32 cellular contexts compared by ENCODE assay signal in the genomic region with DNA sequence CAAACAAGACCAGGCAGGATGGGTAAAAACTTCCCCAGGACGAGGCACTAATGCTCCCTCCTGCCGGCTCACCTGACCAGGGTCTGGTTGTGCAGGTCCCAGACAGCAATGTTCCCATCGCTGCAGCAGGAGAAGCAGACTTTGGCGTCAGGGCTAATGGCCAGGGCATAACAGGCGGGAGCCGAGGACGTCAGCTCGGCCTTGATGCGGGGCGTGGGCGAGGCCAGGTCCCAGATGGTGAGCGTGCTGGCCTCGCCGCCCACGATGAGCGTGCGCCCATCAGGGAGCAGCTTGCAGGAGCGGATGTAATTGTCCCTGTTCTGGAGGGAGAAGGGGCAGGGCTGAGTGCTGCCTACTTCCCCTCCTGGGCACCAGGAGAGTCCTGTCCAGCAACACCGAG. TPM values are rescaled to one million over a fixed set of nuclear protein-coding genes. Genes with fewer than 3 reads are reported as not detected.
DNase-seq lines count a peak whose midpoint lies in the region; ATAC-seq and TF ChIP-seq lines count a peak whose summit lies in the region.
"Had no signal": no experiment of that assay in that cellular context is flagged by ENCODE, and none has a peak within 500 bp of the region (broad histone marks: within the 10 kb centered on the region; RNA-seq: fewer than 3 reads in every experiment).

No MANE protein-coding gene starts in this region.

- H3K9me3 Mint-ChIP-seq in activated naive CD4-positive, alpha-beta T cell treated with anti-CD3 and anti-CD28 coated beads, Interleukin-2, amount 10 ng/mL, durations not matched to agents 7 days and 5 days = no peaks in the 10 kb centered on the region
- no peaks in the 10 kb centered on the region for H3K9me3 Mint-ChIP-seq in CD4-positive, alpha-beta T cell
- H3K9me3 Mint-ChIP-seq: activated CD4-positive, alpha-beta memory T cell treated with anti-CD3 and anti-CD28 coated beads for 36 hours; nephron; WTC11 had no signal

- H3K9me3 ChIP-seq in osteoblast (ENCODE audit: low read depth, low read length) = no peaks in the 10 kb centered on the region
- no peaks in the 10 kb centered on the region for H3K9me3 ChIP-seq in CD4-positive, alpha-beta T cell (ENCODE audit: control insufficient read depth, low read length)
- H3K9me3 ChIP-seq: body of pancreas, mucosa of descending colon, thoracic aorta, vagina had no signal

- H3K36me3 Mint-ChIP-seq in activated naive CD4-positive, alpha-beta T cell treated with anti-CD3 and anti-CD28 coated beads, Interleukin-2, amount 10 ng/mL, durations not matched to agents 7 days and 5 days = peaks cover 62% of the 10 kb centered on the region
- peaks cover 99% of the 10 kb centered on the region for H3K36me3 Mint-ChIP-seq in CD4-positive, alpha-beta T cell (ENCODE audit: low read depth)

- intact Hi-C loops in CD4-positive, alpha-beta T cell (cut with DNase I, micrococcal nuclease) = loop anchor here in 1 of 2 experiments (10.0 kb wide), 1 partner anchor 150 kb away; no protein-coding TSS in a partner anchor

- in situ Hi-C loops in ACHN (cut with HindIII; ENCODE audit: low pct_ligation_motif_present, low pct_unique_long_range_greater_than_20kb, low sequenced_read_pairs) = no loop called here

- no peak overlapping the region for H2AFZ ChIP-seq in osteoblast (ENCODE audit: low read length)
- H2AFZ ChIP-seq: parathyroid adenoma had no signal

- H3K4me3 ChIP-seq in osteoblast (ENCODE audit: insufficient read depth, low read length) = no peak overlapping the region
- H3K4me3 ChIP-seq: body of pancreas, K562, mucosa of descending colon, thoracic aorta, vagina had no signal

- H3K27ac ChIP-seq in osteoblast (ENCODE audit: low read depth, low read length) = no peak overlapping the region
- no peak overlapping the region for H3K27ac ChIP-seq in CD4-positive, alpha-beta T cell (ENCODE audit: low read depth, low read length)
- H3K27ac ChIP-seq: body of pancreas, parathyroid adenoma, thoracic aorta, vagina had no signal

- POLR2A ChIA-PET in CD4-positive, alpha-beta T cell (lab: Charles Lee) = no interaction called here

- H3K36me3 ChIP-seq in osteoblast (ENCODE audit: insufficient read depth, low read length) = peaks cover 98% of the 10 kb centered on the region

- CTCF ChIA-PET in activated naive CD4-positive, alpha-beta T cell treated with anti-CD3 and anti-CD28 coated beads, Interleukin-2, amount 10 ng/mL, durations not matched to agents 7 days and 5 days (lab: Charles Lee) = no interaction called here
- CTCF ChIA-PET in CD4-positive, alpha-beta T cell (lab: Charles Lee) = no interaction called here

- peaks cover 32% of the 10 kb centered on the region for H4K20me1 ChIP-seq in osteoblast (ENCODE audit: insufficient read depth, low read length)

- no peaks in the 10 kb centered on the region for H3K27me3 ChIP-seq in osteoblast (ENCODE audit: insufficient read depth, low read length)
- H3K27me3 ChIP-seq in CD4-positive, alpha-beta T cell (ENCODE audit: control insufficient read depth, insufficient read depth, low read length) = no peaks in the 10 kb centered on the region
- H3K27me3 ChIP-seq: body of pancreas, vagina had no signal

- DNase-seq in activated naive CD4-positive, alpha-beta T cell treated with anti-CD3 and anti-CD28 coated beads, Interleukin-2, amount 10 ng/mL, durations not matched to agents 7 days and 5 days = peak; percentile 3
- DNase-seq in activated naive CD4-positive, alpha-beta T cell treated with anti-CD3 and anti-CD28 coated beads, Interleukin-2, amount 50 U/mL, for 16 hours = no peak
- DNase-seq in cerebellum (ENCODE audit: low spot score) (peak; percentile 44), osteoblast (ENCODE audit: insufficient read length, low spot score, missing footprints) (peak; percentile 37), ACHN (no peak), medulla oblongata (ENCODE audit: extremely low spot score) (no peak)
- DNase-seq in stimulated activated CD8-positive, alpha-beta memory T cell treated with anti-CD3 and anti-CD28 coated beads, Interleukin-4, amount 100 ng/mL, for 48 hours = no peak
- no peak for DNase-seq in CD4-positive, alpha-beta T cell
- DNase-seq: activated CD4-positive, alpha-beta memory T cell treated with anti-CD3 and anti-CD28 coated beads for 36 hours; activated CD8-positive, alpha-beta memory T cell treated with anti-CD3 and anti-CD28 coated beads, Interleukin-2, amount 50 U/mL, for 48 hours; activated gamma-delta T cell; body of pancreas; DMS153; effector CD4-positive, alpha-beta T cell; NCI-H1105; NCI-H1930; NCI-H524; NK-92 treated with Interleukin-12 subunit alpha and Interleukin-12 subunit beta, amount 100 ng/mL, for 24 hours; PC-3; SHP77; stimulated activated CD4-positive, alpha-beta T cell treated with anti-CD3 and anti-CD28 coated beads, Interleukin-12 subunit alpha, Interleukin-12 subunit beta, amount 100 ng/mL, for 4 hours; stimulated activated CD4-positive, alpha-beta T cell treated with anti-CD3 and anti-CD28 coated beads, Interleukin-4, amount 100 ng/mL, for 24 hours; stimulated activated naive CD4-positive, alpha-beta T cell treated with Interleukin-2 at 50 U/mL for 16 hours had no signal

- H3K4me2 ChIP-seq in osteoblast (ENCODE audit: insufficient read depth, low read length) = no peak overlapping the region

- no peak for TF ChIP-seq CTCF in osteoblast (IDR thresholded peaks at IDR 0.05; ENCODE audit: extremely low read depth, low read depth, low read length)
- no peak for TF ChIP-seq CTCF in CD4-positive, alpha-beta T cell (IDR thresholded peaks at IDR 0.05)

- H3K4me1 Mint-ChIP-seq in activated naive CD4-positive, alpha-beta T cell treated with anti-CD3 and anti-CD28 coated beads, Interleukin-2, amount 10 ng/mL, durations not matched to agents 7 days and 5 days = no peaks in the 10 kb centered on the region
- H3K4me1 Mint-ChIP-seq in CD4-positive, alpha-beta T cell (ENCODE audit: low read depth) = no peaks in the 10 kb centered on the region
- H3K4me1 Mint-ChIP-seq: B cell, WTC11 had no signal

- no peaks in the 10 kb centered on the region for H3K4me1 ChIP-seq in osteoblast (ENCODE audit: insufficient read depth, low read length)
- H3K4me1 ChIP-seq: body of pancreas, vagina had no signal

- H3K27ac Mint-ChIP-seq in activated naive CD4-positive, alpha-beta T cell treated with anti-CD3 and anti-CD28 coated beads, Interleukin-2, amount 10 ng/mL, durations not matched to agents 7 days and 5 days = no peak overlapping the region
- no peak overlapping the region for H3K27ac Mint-ChIP-seq in CD4-positive, alpha-beta T cell
- H3K27ac Mint-ChIP-seq: activated CD4-positive, alpha-beta memory T cell treated with anti-CD3 and anti-CD28 coated beads for 36 hours; nephron; WTC11 had no signal

- H3K4me3 Mint-ChIP-seq in activated naive CD4-positive, alpha-beta T cell treated with anti-CD3 and anti-CD28 coated beads, Interleukin-2, amount 10 ng/mL, durations not matched to agents 7 days and 5 days = no peak overlapping the region
- H3K4me3 Mint-ChIP-seq in CD4-positive, alpha-beta T cell = no peak overlapping the region
- H3K4me3 Mint-ChIP-seq: activated CD4-positive, alpha-beta memory T cell treated with anti-CD3 and anti-CD28 coated beads for 36 hours; B cell; nephron; WTC11 had no signal

- no peak for ATAC-seq in CD4-positive, alpha-beta T cell (ENCODE audit: poor library complexity)
- ATAC-seq: body of pancreas, K562, mucosa of descending colon, PC-3, right cardiac atrium, WTC11 had no signal

- no peaks in the 10 kb centered on the region for H3K27me3 Mint-ChIP-seq in activated naive CD4-positive, alpha-beta T cell treated with anti-CD3 and anti-CD28 coated beads, Interleukin-2, amount 10 ng/mL, durations not matched to agents 7 days and 5 days
- no peaks in the 10 kb centered on the region for H3K27me3 Mint-ChIP-seq in CD4-positive, alpha-beta T cell
- H3K27me3 Mint-ChIP-seq: activated CD4-positive, alpha-beta memory T cell treated with anti-CD3 and anti-CD28 coated beads for 36 hours; B cell had no signal

- H3K79me2 ChIP-seq in osteoblast (ENCODE audit: insufficient read depth, low read length) = no peaks in the 10 kb centered on the region
- H3K79me2 ChIP-seq: parathyroid adenoma had no signal

RNA-seq across cellular contexts. Expression of a gene that starts 43.4 kb away (rescaled TPM):
- total RNA-seq in cerebellum = 59.3 TPM
- 21.5 and 29.7 TPM in 2 replicates for total RNA-seq in osteoblast
- 100 to 1,000 TPM; 159 to 167 TPM for total RNA-seq in CD4-positive, alpha-beta T cell

Comparison
In these comparisons a context has a peak if more than half of its experiments do, and no peak if none do; other contexts are left out.
1. DNase-seq: peak in activated naive CD4-positive, alpha-beta T cell treated with anti-CD3 and anti-CD28 coated beads, Interleukin-2, amount 10 ng/mL, durations not matched to agents 7 days and 5 days (single experiment), cerebellum (single experiment) and osteoblast (single experiment); none in activated naive CD4-positive, alpha-beta T cell treated with anti-CD3 and anti-CD28 coated beads, Interleukin-2, amount 50 U/mL, for 16 hours (single experiment), ACHN (single experiment), medulla oblongata (single experiment), stimulated activated CD8-positive, alpha-beta memory T cell treated with anti-CD3 and anti-CD28 coated beads, Interleukin-4, amount 100 ng/mL, for 48 hours (single experiment) and CD4-positive, alpha-beta T cell (0 of 10).